ENCODE assay signal across 11 cellular contexts in the genomic region with DNA sequence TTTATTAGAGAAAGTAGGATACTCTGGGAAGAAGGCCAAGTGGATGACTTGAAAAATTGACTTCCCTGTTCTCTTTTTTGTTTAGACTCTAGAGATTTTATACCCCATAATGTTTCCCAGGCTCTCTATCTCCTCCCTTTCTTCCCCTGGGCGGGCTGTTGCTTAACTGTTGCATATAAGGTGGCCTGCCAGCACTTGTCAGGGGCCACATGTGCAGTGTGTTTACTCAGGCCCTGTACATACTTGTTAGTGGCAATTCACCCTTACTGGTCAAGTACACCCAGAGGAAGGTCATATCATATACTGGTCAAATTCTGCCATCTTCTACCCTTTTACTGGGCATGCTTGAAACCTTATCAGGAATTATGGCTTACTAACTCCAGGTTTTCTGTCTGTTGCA.
DNase-seq lines count a peak whose midpoint lies in the region; ATAC-seq and TF ChIP-seq lines count a peak whose summit lies in the region.
"Had no signal": no experiment of that assay in that cellular context is flagged by ENCODE, and none has a peak within 500 bp of the region (broad histone marks: within the 10 kb centered on the region; RNA-seq: fewer than 3 reads in every experiment).

No MANE protein-coding gene starts in this region.

- TF ChIP-seq CTCF in epithelial cell of esophagus (IDR thresholded peaks at IDR 0.05; ENCODE audit: insufficient read depth, low read depth, low read length, missing control alignments) = no peak
- no peak for TF ChIP-seq CTCF in omental fat pad (IDR thresholded peaks at IDR 0.05)
- no peak for TF ChIP-seq CTCF in thyroid gland (IDR thresholded peaks at IDR 0.05)

- DNase-seq in DMS53 (lab: John Stamatoyannopoulos, UW) (peak; percentile 84), NCI-H146 (lab: John Stamatoyannopoulos, UW) (peak; percentile 50), epithelial cell of esophagus (ENCODE audit: low read depth) (peak; percentile 90), omental fat pad (ENCODE audit: low spot score) (no peak), thyroid gland (no peak), foreskin melanocyte (no peak)
- DNase-seq: CD4-positive, CD25-positive, alpha-beta regulatory T cell had no signal

- no peaks in the 10 kb centered on the region for H3K27me3 ChIP-seq in thyroid gland
- H3K27me3 ChIP-seq: adrenal gland had no signal

- no peak overlapping the region for H3K4me3 ChIP-seq in epithelial cell of esophagus (ENCODE audit: low read length)
- no peak overlapping the region for H3K4me3 ChIP-seq in thyroid gland (replicated peaks in 1 of 3)
- H3K4me3 ChIP-seq: adrenal gland, psoas muscle had no signal

- 52 to 81% methylated on average over 1 of the region's 1 CpG for WGBS in thyroid gland, 2 donors

- H3K27ac ChIP-seq in thyroid gland = no peak overlapping the region
- H3K27ac ChIP-seq: adrenal gland, psoas muscle had no signal

- no peak for TF ChIP-seq POLR2A in thyroid gland (IDR thresholded peaks at IDR 0.05)

- peaks cover 0 to 4% of the 10 kb centered on the region in 2 donors for H3K4me1 ChIP-seq in thyroid gland
- H3K4me1 ChIP-seq: psoas muscle had no signal

- ATAC-seq in omental fat pad (ENCODE audit: low FRiP score) = peak; percentile 37
- ATAC-seq in GM19351 (IDR thresholded peaks at IDR 0.05; ENCODE audit: unreplicated experiment) = no peak
- no peak for ATAC-seq in GM21423 (IDR thresholded peaks at IDR 0.05; ENCODE audit: unreplicated experiment)

- no peaks in the 10 kb centered on the region for H3K9me3 ChIP-seq in thyroid gland
- H3K9me3 ChIP-seq: adrenal gland, psoas muscle had no signal

- no peaks in the 10 kb centered on the region for H3K36me3 ChIP-seq in thyroid gland
- H3K36me3 ChIP-seq: adrenal gland had no signal

- intact Hi-C loops in thyroid gland (cut with DNase I) = no loop called here

Comparison
In these comparisons a context has a peak if more than half of its experiments do, and no peak if none do; other contexts are left out.
1. DNase-seq: peak in DMS53 (single experiment), NCI-H146 (single experiment) and epithelial cell of esophagus (single experiment); none in omental fat pad (single experiment), thyroid gland (0 of 2) and foreskin melanocyte (single experiment).